In the genomic region with DNA sequence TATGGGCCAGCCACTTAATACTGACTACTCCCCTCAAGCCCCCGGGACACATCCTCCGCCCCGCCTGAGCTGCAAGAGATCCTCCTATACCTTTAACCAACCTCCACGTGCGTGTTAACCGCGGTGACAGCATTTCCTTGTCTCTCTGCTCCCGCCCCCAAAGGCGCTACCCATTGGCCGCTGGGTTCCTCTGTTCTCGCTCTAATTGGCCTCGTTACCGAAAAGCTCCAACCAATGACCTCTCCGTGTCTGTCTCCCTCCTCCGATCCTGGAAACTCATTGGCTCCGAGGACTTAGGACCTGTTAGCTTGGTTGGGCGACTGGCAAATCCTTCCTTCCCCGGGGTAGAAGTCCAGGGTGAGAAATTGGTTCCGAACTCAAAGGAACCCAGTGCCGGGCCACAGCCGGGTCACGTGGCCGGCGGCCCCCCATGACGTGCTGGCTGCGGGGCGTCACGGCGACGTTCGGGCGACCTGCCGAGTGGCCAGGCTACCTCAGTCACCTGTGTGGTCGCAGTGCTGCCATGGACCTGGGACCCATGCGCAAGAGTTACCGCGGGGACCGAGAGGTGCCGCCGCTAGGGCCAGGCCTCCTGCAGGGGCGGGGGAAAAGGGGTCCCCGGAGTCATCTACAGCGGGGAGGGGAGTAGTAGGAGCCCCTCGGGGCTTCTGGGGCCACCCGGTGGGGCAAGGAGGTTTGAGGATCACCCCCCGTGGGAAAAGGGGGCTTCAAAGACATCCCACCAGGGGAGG, we compare ENCODE assay signal across 1 cellular context.
TF ChIP-seq lines count a peak whose summit lies in the region.

A gene (plus strand): TSS at position 326 of the 752 bp plus-strand sequence. CDS start 105 bp downstream, at position 431.

TF ChIP-seq in HepG2, 621 proteins besides CTCF, POLR2A, EP300 and RAD21 (continued from another document):
- TF ChIP-seq, protein P1, sequence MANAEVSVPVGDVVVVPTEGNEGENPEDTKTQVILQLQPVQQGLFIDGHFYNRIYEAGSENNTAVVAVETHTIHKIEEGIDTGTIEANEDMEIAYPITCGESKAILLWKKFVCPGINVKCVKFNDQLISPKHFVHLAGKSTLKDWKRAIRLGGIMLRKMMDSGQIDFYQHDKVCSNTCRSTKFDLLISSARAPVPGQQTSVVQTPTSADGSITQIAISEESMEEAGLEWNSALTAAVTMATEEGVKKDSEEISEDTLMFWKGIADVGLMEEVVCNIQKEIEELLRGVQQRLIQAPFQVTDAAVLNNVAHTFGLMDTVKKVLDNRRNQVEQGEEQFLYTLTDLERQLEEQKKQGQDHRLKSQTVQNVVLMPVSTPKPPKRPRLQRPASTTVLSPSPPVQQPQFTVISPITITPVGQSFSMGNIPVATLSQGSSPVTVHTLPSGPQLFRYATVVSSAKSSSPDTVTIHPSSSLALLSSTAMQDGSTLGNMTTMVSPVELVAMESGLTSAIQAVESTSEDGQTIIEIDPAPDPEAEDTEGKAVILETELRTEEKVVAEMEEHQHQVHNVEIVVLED (CRISPR knock-in tag; IDR thresholded peaks at IDR 0.05; ENCODE audit: borderline replicate concordance) = peak; percentile 87
- TF ChIP-seq JUND (CRISPR knock-in tag; IDR thresholded peaks at IDR 0.05) (no peak), ZNF331 (CRISPR knock-in tag; IDR thresholded peaks at IDR 0.05) (peak; percentile 59), FOXC1 (CRISPR knock-in tag; IDR thresholded peaks at IDR 0.05; ENCODE audit: borderline replicate concordance) (peak; percentile 96; the same call in 1 of the 2 replicates), CHD2 (IDR thresholded peaks at IDR 0.05; ENCODE audit: low read depth, low read length) (peak; percentile 12; the same call in 1 of the 2 replicates), STAT5B (CRISPR knock-in tag; IDR thresholded peaks at IDR 0.05) (no peak), NFKBIZ (CRISPR knock-in tag; IDR thresholded peaks at IDR 0.05) (peak; percentile 73; the same call in 1 of the 2 replicates), SRSF1 (optimal IDR thresholded peaks at IDR 0.05; ENCODE audit: low read depth, low read length) (peak; percentile 67), ZNF782 (CRISPR knock-in tag; IDR thresholded peaks at IDR 0.05; ENCODE audit: borderline replicate concordance) (peak; percentile 15; the same call in 1 of the 2 replicates), ZBTB1 (CRISPR knock-in tag; IDR thresholded peaks at IDR 0.05; ENCODE audit: borderline replicate concordance) (no peak), SMARCC2 (IDR thresholded peaks at IDR 0.05) (no peak), SMC3 (IDR thresholded peaks at IDR 0.05; ENCODE audit: low read length) (no peak), ZNF138 (CRISPR knock-in tag; IDR thresholded peaks at IDR 0.05; ENCODE audit: low read depth) (peak; percentile 48; the same call in 1 of the 2 replicates), ZNF224 (CRISPR knock-in tag; IDR thresholded peaks at IDR 0.05) (peak; percentile 99), ZFP36 (IDR thresholded peaks at IDR 0.05; ENCODE audit: borderline replicate concordance, low read depth, low read length, partially characterized antibody) (no peak), HOXD1 (CRISPR knock-in tag; IDR thresholded peaks at IDR 0.05) (peak; percentile 94)
TF ChIP-seq in HepG2: peak in this region for 429.
